20 cellular contexts compared by ENCODE assay signal in genomic region chr10:6958723-6959122, GRCh38.
"Had no signal": no experiment of that assay in that cellular context is flagged by ENCODE, and none has a peak within 500 bp of the region (broad histone marks: within the 10 kb centered on the region; RNA-seq: fewer than 3 reads in every experiment).

No MANE protein-coding gene starts in this region.

- H3K27ac ChIP-seq: heart left ventricle, lower lobe of right lung, right lobe of liver, testis had no signal

- H3K4me3 Mint-ChIP-seq: activated CD4-positive, alpha-beta memory T cell treated with anti-CD3 and anti-CD28 coated beads, Interleukin-2, amount 10 ng/mL, durations not matched to agents 7 days and 5 days; activated CD4-positive, alpha-beta T cell treated with anti-CD3 and anti-CD28 coated beads, Interleukin-2, amount 10 ng/mL, durations not matched to agents 24 days and 14 days; activated T-cell treated with anti-CD3 and anti-CD28 coated beads, Interleukin-2, amount 50 U/mL, for 24 hours; neural crest cell; T-helper 1 cell treated with Interleukin-12 subunit alpha and Interleukin-12 subunit beta and Interleukin-4 antibody, amounts not matched to agents 30 μg/mL and 1 μg/mL, for 36 hours had no signal

- ATAC-seq: activated CD4-positive, CD25-positive, alpha-beta regulatory T cell treated with anti-CD3 and anti-CD28 coated beads, Interleukin-2, amount 50 U/mL, for 24 hours; heart left ventricle; mucosa of descending colon had no signal

- H3K9me3 Mint-ChIP-seq: activated CD4-positive, alpha-beta memory T cell treated with anti-CD3 and anti-CD28 coated beads, Interleukin-2, amount 10 ng/mL, durations not matched to agents 7 days and 5 days; activated CD4-positive, alpha-beta T cell treated with anti-CD3 and anti-CD28 coated beads, Interleukin-2, amount 10 ng/mL, durations not matched to agents 24 days and 14 days; activated T-cell treated with anti-CD3 and anti-CD28 coated beads, Interleukin-2, amount 50 U/mL, for 24 hours; neural crest cell; T-helper 1 cell treated with Interleukin-12 subunit alpha and Interleukin-12 subunit beta and Interleukin-4 antibody, amounts not matched to agents 30 μg/mL and 1 μg/mL, for 36 hours had no signal

- H3K27me3 ChIP-seq: heart left ventricle, right lobe of liver, testis had no signal

- H3K36me3 ChIP-seq: heart left ventricle, lower lobe of right lung, right lobe of liver had no signal

- H3K27me3 Mint-ChIP-seq: activated CD4-positive, alpha-beta memory T cell treated with anti-CD3 and anti-CD28 coated beads, Interleukin-2, amount 10 ng/mL, durations not matched to agents 7 days and 5 days; activated T-cell treated with anti-CD3 and anti-CD28 coated beads, Interleukin-2, amount 50 U/mL, for 24 hours had no signal

- DNase-seq: activated CD4-positive, alpha-beta memory T cell treated with anti-CD3 and anti-CD28 coated beads, Interleukin-2, amount 10 ng/mL, durations not matched to agents 7 days and 5 days; activated CD4-positive, alpha-beta T cell treated with anti-CD3 and anti-CD28 coated beads, Interleukin-2, amount 10 ng/mL, durations not matched to agents 24 days and 14 days; activated CD8-positive, alpha-beta memory T cell treated with anti-CD3 and anti-CD28 coated beads, Interleukin-2, amount 50 U/mL, for 4 hours; activated naive CD4-positive, alpha-beta T cell treated with Interleukin-2 at 50 U/mL for 16 hours; activated T-cell treated with anti-CD3 and anti-CD28 coated beads, Interleukin-2, amount 50 U/mL, for 24 hours; cortex of kidney; heart left ventricle; kidney; lower lobe of right lung; mucosa of descending colon; occipital lobe; right lobe of liver; stimulated activated CD4-positive, alpha-beta T cell treated with anti-CD3 and anti-CD28 coated beads, Interleukin-15, amount 100 ng/mL, for 24 hours; stimulated activated naive CD4-positive, alpha-beta T cell; testis; trophoblast cell had no signal

- H3K27ac Mint-ChIP-seq: activated CD4-positive, alpha-beta memory T cell treated with anti-CD3 and anti-CD28 coated beads, Interleukin-2, amount 10 ng/mL, durations not matched to agents 7 days and 5 days; activated CD4-positive, alpha-beta T cell treated with anti-CD3 and anti-CD28 coated beads, Interleukin-2, amount 10 ng/mL, durations not matched to agents 24 days and 14 days; activated T-cell treated with anti-CD3 and anti-CD28 coated beads, Interleukin-2, amount 50 U/mL, for 24 hours; T-helper 1 cell treated with Interleukin-12 subunit alpha and Interleukin-12 subunit beta and Interleukin-4 antibody, amounts not matched to agents 30 μg/mL and 1 μg/mL, for 36 hours had no signal

- H3K4me3 ChIP-seq: heart left ventricle, lower lobe of right lung, mucosa of descending colon, right lobe of liver, skin epidermis, testis had no signal

- H3K9me3 ChIP-seq: heart left ventricle, lower lobe of right lung, mucosa of descending colon, right lobe of liver, testis had no signal

- H3K4me1 ChIP-seq: lower lobe of right lung, right lobe of liver, testis had no signal
